Comparison of ENCODE assay signal across 1 cellular context in the genomic region with DNA sequence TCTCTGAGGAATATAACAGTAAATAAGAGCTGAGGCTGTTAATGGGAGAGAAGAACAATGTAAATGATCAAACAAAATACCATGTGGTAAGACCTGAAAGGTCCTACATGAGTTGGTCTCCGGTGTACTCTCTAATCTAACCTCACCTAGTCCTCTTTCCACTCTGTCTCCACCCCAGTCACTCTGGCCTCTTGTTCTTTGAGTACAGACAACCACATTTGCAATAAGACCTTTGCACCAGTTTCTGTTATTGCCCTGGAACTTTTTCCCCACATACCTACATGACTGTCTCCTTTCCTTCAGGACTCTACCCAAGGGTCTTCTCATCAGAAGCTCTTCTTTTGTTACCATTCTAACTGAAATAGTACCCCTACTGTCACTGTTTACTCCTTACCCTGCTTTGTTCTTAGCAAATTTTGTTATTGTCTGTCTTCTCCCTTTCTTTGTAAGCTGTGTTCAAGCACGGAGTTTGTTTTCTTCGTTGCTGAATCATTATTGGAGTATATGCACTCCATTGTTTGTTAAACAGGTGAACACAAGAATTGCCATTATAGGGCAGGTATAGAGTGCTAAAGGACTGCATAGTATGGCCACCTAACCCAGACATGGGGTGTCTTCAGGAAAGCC.
TF ChIP-seq lines count a peak whose summit lies in the region.

No MANE protein-coding gene starts in this region.

TF ChIP-seq in HepG2, 621 proteins besides CTCF, POLR2A, EP300 and RAD21 (continued from another document and continues in another):
- TF ChIP-seq GMEB2 (CRISPR knock-in tag; IDR thresholded peaks at IDR 0.05; ENCODE audit: low read depth): no peak
- TF ChIP-seq, protein P1, sequence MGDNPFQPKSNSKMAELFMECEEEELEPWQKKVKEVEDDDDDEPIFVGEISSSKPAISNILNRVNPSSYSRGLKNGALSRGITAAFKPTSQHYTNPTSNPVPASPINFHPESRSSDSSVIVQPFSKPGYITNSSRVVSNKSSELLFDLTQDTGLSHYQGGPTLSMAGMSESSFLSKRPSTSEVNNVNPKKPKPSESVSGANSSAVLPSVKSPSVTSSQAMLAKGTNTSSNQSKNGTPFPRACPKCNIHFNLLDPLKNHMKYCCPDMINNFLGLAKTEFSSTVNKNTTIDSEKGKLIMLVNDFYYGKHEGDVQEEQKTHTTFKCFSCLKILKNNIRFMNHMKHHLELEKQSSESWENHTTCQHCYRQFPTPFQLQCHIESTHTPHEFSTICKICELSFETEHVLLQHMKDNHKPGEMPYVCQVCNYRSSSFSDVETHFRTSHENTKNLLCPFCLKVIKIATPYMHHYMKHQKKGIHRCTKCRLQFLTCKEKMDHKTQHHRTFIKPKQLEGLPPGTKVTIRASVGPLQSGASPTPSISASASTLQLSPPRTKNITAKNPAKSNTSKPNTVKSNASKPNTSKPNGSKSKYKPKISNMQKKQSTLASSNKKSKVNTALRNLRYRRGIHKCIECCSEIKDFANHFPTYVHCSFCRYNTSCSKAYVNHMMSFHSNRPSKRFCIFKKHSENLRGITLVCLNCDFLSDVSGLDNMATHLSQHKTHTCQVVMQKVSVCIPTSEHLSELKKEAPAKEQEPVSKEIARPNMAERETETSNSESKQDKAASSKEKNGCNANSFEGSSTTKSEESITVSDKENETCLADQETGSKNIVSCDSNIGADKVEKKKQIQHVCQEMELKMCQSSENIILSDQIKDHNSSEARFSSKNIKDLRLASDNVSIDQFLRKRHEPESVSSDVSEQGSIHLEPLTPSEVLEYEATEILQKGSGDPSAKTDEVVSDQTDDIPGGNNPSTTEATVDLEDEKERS (CRISPR knock-in tag; IDR thresholded peaks at IDR 0.05): 0 out of 2 replicates have a peak, but pooled peaks have one; percentile 60
- no peak for TF ChIP-seq ZFP36L1 (CRISPR knock-in tag; IDR thresholded peaks at IDR 0.05)
- no peak for TF ChIP-seq ZNF367 (CRISPR knock-in tag; IDR thresholded peaks at IDR 0.05; ENCODE audit: borderline replicate concordance)
- no peak for TF ChIP-seq ZNF891 (CRISPR knock-in tag; IDR thresholded peaks at IDR 0.05)
- TF ChIP-seq CHCHD3 (CRISPR knock-in tag; IDR thresholded peaks at IDR 0.05): no peak
- no peak for TF ChIP-seq NFIC (IDR thresholded peaks at IDR 0.05; ENCODE audit: low read length)
- TF ChIP-seq ZNF280B (CRISPR knock-in tag; IDR thresholded peaks at IDR 0.05; ENCODE audit: borderline replicate concordance): no peak
- no peak for TF ChIP-seq IKZF1 (IDR thresholded peaks at IDR 0.05)
- TF ChIP-seq SP1 (IDR thresholded peaks at IDR 0.05): no peak
- TF ChIP-seq SP1 (CRISPR knock-in tag; IDR thresholded peaks at IDR 0.05): peak; percentile 15; the same call in 1 of the 2 replicates
- TF ChIP-seq ZNF24 (IDR thresholded peaks at IDR 0.05): no peak; the same call in 1 of the 2 replicates
- no peak for TF ChIP-seq ZNF790 (CRISPR knock-in tag; IDR thresholded peaks at IDR 0.05; ENCODE audit: borderline replicate concordance)
- no peak for TF ChIP-seq ZNF121 (CRISPR knock-in tag; IDR thresholded peaks at IDR 0.05)
- TF ChIP-seq TSC22D2 (CRISPR knock-in tag; IDR thresholded peaks at IDR 0.05; ENCODE audit: borderline replicate concordance): no peak
- peak; percentile 52; the same call in 1 of the 2 replicates for TF ChIP-seq ZNF292 (CRISPR knock-in tag; IDR thresholded peaks at IDR 0.05; ENCODE audit: borderline replicate concordance, low read depth)
- no peak for TF ChIP-seq ZNF597 (CRISPR knock-in tag; IDR thresholded peaks at IDR 0.05)
- peak; percentile 55 for TF ChIP-seq CREM (IDR thresholded peaks at IDR 0.05)
- TF ChIP-seq CREM (CRISPR knock-in tag; IDR thresholded peaks at IDR 0.05): no peak
- TF ChIP-seq SIN3A (IDR thresholded peaks at IDR 0.05; ENCODE audit: borderline replicate concordance, low read depth, low read length): no peak
- peak; percentile 57; the same call in 1 of the 2 replicates for TF ChIP-seq YEATS4 (CRISPR knock-in tag; IDR thresholded peaks at IDR 0.05; ENCODE audit: borderline replicate concordance)
- no peak for TF ChIP-seq SIX1 (CRISPR knock-in tag; IDR thresholded peaks at IDR 0.05; ENCODE audit: borderline replicate concordance)
- no peak for TF ChIP-seq RORA (CRISPR knock-in tag; IDR thresholded peaks at IDR 0.05)
- TF ChIP-seq KDM3A (CRISPR knock-in tag; IDR thresholded peaks at IDR 0.05; ENCODE audit: low read depth): peak; percentile 79; the same call in 1 of the 2 replicates
- TF ChIP-seq, protein P2, sequence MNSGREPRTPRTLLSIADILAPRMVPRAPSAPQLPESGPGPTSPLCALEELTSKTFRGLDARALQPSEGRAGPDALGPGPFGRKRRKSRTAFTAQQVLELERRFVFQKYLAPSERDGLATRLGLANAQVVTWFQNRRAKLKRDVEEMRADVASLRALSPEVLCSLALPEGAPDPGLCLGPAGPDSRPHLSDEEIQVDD (CRISPR knock-in tag; IDR thresholded peaks at IDR 0.05; ENCODE audit: borderline replicate concordance): no peak
- no peak for TF ChIP-seq MYPOP (CRISPR knock-in tag; IDR thresholded peaks at IDR 0.05)
- TF ChIP-seq SNAPC2 (CRISPR knock-in tag; IDR thresholded peaks at IDR 0.05): no peak
- peak; percentile 49; the same call in 1 of the 2 replicates for TF ChIP-seq ZNF431 (CRISPR knock-in tag; IDR thresholded peaks at IDR 0.05; ENCODE audit: borderline replicate concordance, low read depth)
- TF ChIP-seq ISX (CRISPR knock-in tag; conservative IDR thresholded peaks at IDR 0.05): no peak
- peak; percentile 69 for TF ChIP-seq SMAD3 (CRISPR knock-in tag; IDR thresholded peaks at IDR 0.05)
- no peak for TF ChIP-seq ZNF232 (CRISPR knock-in tag; IDR thresholded peaks at IDR 0.05; ENCODE audit: borderline replicate concordance)
- TF ChIP-seq ZKSCAN8 (CRISPR knock-in tag; IDR thresholded peaks at IDR 0.05; ENCODE audit: borderline replicate concordance): no peak
- TF ChIP-seq HCFC1 (IDR thresholded peaks at IDR 0.05; ENCODE audit: low read depth, low read length): no peak
- no peak for TF ChIP-seq ZNF274 (CRISPR knock-in tag; IDR thresholded peaks at IDR 0.05)
- 0 out of 2 replicates have a peak, but pooled peaks have one; percentile 60 for TF ChIP-seq HMG20B (CRISPR knock-in tag; conservative IDR thresholded peaks at IDR 0.05)
- no peak for TF ChIP-seq ZKSCAN5 (CRISPR knock-in tag; IDR thresholded peaks at IDR 0.05)
- TF ChIP-seq ZNF850 (CRISPR knock-in tag; conservative IDR thresholded peaks at IDR 0.05): no peak
- TF ChIP-seq ZNF557 (CRISPR knock-in tag; IDR thresholded peaks at IDR 0.05): no peak
- TF ChIP-seq ZNF460 (CRISPR knock-in tag; IDR thresholded peaks at IDR 0.05; ENCODE audit: borderline replicate concordance): no peak
- peak; percentile 99 for TF ChIP-seq PPARG (CRISPR knock-in tag; conservative IDR thresholded peaks at IDR 0.05)
- TF ChIP-seq STAG1 (CRISPR knock-in tag; IDR thresholded peaks at IDR 0.05): no peak
- no peak for TF ChIP-seq JARID2 (CRISPR knock-in tag; IDR thresholded peaks at IDR 0.05; ENCODE audit: insufficient replicate concordance)
- TF ChIP-seq TBP (CRISPR knock-in tag; IDR thresholded peaks at IDR 0.05): no peak
- no peak for TF ChIP-seq ZNF547 (CRISPR knock-in tag; IDR thresholded peaks at IDR 0.05)
- TF ChIP-seq, protein P3, sequence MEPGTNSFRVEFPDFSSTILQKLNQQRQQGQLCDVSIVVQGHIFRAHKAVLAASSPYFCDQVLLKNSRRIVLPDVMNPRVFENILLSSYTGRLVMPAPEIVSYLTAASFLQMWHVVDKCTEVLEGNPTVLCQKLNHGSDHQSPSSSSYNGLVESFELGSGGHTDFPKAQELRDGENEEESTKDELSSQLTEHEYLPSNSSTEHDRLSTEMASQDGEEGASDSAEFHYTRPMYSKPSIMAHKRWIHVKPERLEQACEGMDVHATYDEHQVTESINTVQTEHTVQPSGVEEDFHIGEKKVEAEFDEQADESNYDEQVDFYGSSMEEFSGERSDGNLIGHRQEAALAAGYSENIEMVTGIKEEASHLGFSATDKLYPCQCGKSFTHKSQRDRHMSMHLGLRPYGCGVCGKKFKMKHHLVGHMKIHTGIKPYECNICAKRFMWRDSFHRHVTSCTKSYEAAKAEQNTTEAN (CRISPR knock-in tag; conservative IDR thresholded peaks at IDR 0.05): peak; percentile 67; the same call in 1 of the 2 replicates
- no peak for TF ChIP-seq ZNF12 (CRISPR knock-in tag; IDR thresholded peaks at IDR 0.05)
- TF ChIP-seq CBX1 (IDR thresholded peaks at IDR 0.05; ENCODE audit: low read depth): no peak
- no peak for TF ChIP-seq ZNF883 (CRISPR knock-in tag; IDR thresholded peaks at IDR 0.05; ENCODE audit: not compliant biosample characterization)
- no peak for TF ChIP-seq CAMTA2 (CRISPR knock-in tag; IDR thresholded peaks at IDR 0.05; ENCODE audit: borderline replicate concordance)
- TF ChIP-seq HNRNPK (IDR thresholded peaks at IDR 0.05; ENCODE audit: low read depth, low read length, poor library complexity, severe bottlenecking): no peak
- TF ChIP-seq, protein P4, sequence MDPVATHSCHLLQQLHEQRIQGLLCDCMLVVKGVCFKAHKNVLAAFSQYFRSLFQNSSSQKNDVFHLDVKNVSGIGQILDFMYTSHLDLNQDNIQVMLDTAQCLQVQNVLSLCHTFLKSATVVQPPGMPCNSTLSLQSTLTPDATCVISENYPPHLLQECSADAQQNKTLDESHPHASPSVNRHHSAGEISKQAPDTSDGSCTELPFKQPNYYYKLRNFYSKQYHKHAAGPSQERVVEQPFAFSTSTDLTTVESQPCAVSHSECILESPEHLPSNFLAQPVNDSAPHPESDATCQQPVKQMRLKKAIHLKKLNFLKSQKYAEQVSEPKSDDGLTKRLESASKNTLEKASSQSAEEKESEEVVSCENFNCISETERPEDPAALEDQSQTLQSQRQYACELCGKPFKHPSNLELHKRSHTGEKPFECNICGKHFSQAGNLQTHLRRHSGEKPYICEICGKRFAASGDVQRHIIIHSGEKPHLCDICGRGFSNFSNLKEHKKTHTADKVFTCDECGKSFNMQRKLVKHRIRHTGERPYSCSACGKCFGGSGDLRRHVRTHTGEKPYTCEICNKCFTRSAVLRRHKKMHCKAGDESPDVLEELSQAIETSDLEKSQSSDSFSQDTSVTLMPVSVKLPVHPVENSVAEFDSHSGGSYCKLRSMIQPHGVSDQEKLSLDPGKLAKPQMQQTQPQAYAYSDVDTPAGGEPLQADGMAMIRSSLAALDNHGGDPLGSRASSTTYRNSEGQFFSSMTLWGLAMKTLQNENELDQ (CRISPR knock-in tag; IDR thresholded peaks at IDR 0.05; ENCODE audit: borderline replicate concordance): no peak
- no peak for TF ChIP-seq LCORL (IDR thresholded peaks at IDR 0.05)
- TF ChIP-seq LCORL (CRISPR knock-in tag; IDR thresholded peaks at IDR 0.05): no peak
- no peak for TF ChIP-seq ZNF281 (CRISPR knock-in tag; IDR thresholded peaks at IDR 0.05; ENCODE audit: borderline replicate concordance)
- TF ChIP-seq ZC3H4 (CRISPR knock-in tag; IDR thresholded peaks at IDR 0.05; ENCODE audit: borderline replicate concordance): no peak
- no peak for TF ChIP-seq HDAC6 (IDR thresholded peaks at IDR 0.05; ENCODE audit: low read depth, low read length)
